In the genomic region with DNA sequence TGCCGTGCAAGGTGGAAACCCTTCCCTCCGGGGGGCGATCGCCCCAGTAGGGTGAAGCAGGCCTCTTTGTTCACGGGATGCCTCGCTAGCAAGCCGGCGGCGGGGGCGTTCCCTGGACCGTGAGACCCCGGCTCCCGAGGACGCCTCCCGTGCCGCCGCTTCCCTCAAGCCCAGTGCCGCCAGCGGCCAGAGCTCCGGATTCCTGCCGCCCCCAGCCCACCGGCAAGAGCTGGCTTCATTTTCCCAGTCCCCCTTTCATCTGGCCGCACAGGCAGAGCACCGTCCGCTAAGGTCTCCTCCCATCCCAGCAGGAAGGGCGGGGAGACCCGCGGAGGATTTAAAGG, we compare ENCODE assay signal across 8 cellular contexts.
A peak's percentile ranks its signal among the peaks of the same experiment; 100 is the strongest.
DNase-seq lines count a peak whose midpoint lies in the region; ATAC-seq and TF ChIP-seq lines count a peak whose summit lies in the region.

No MANE protein-coding gene starts in this region.

- no peaks in the 10 kb centered on the region for H3K9me3 ChIP-seq in effector memory CD4-positive, alpha-beta T cell (ENCODE audit: control insufficient read depth, low read length)

- H3K36me3 ChIP-seq in effector memory CD4-positive, alpha-beta T cell (ENCODE audit: control insufficient read depth, insufficient read depth, low read length): no peaks in the 10 kb centered on the region

- H3K4me1 ChIP-seq in effector memory CD4-positive, alpha-beta T cell (ENCODE audit: control insufficient read depth, insufficient read depth, low read length, poor library complexity, severe bottlenecking): peaks cover 29% of the 10 kb centered on the region

- no peak for TF ChIP-seq CTCF in nephron progenitor cell (IDR thresholded peaks at IDR 0.05)

- H3K27ac ChIP-seq in effector memory CD4-positive, alpha-beta T cell (ENCODE audit: insufficient read depth, low read length, poor library complexity, severe bottlenecking): peak overlapping the region; percentile 83

- ATAC-seq in HG03460 (IDR thresholded peaks at IDR 0.05; ENCODE audit: unreplicated experiment): peak; percentile 6

- DNase-seq in NCI-H748 (lab: John Stamatoyannopoulos, UW; ENCODE audit: unreplicated experiment) (peak; percentile 61), NCI-H748 treated with DMSO at 0.1 percent for 48 hours (lab: John Stamatoyannopoulos, UW) (no peak), nephron progenitor cell (peak; percentile 74), GM19240 (ENCODE audit: insufficient read length, low spot score) (no peak), epidermal melanocyte (ENCODE audit: insufficient read length, low spot score) (no peak)
- peak; percentile 50 for DNase-seq in activated CD4-positive, alpha-beta T cell treated with anti-CD3 and anti-CD28 coated beads, Interleukin-2, amount 50 U/mL, for 1 hour
- DNase-seq in effector memory CD4-positive, alpha-beta T cell: peak; percentile 25 to 36 (median 30)

- H3K4me1 Mint-ChIP-seq in nephron progenitor cell: peaks cover 89% of the 10 kb centered on the region

- peaks cover 9% of the 10 kb centered on the region for H3K27me3 Mint-ChIP-seq in nephron progenitor cell (ENCODE audit: low read depth, poor library complexity)

- H3K27ac Mint-ChIP-seq in nephron progenitor cell: peak overlapping the region; percentile 96

- peak overlapping the region; percentile 90 for H3K4me3 Mint-ChIP-seq in nephron progenitor cell

- H3K4me3 ChIP-seq in effector memory CD4-positive, alpha-beta T cell (ENCODE audit: insufficient read depth, low read depth, low read length, poor library complexity, severe bottlenecking): peak overlapping the region; percentile 70

- no peaks in the 10 kb centered on the region for H3K36me3 Mint-ChIP-seq in nephron progenitor cell (ENCODE audit: low read depth)

- H3K27me3 ChIP-seq in effector memory CD4-positive, alpha-beta T cell (replicated peaks; ENCODE audit: control insufficient read depth, insufficient read depth, low read length, poor library complexity, severe bottlenecking): no peaks in the 10 kb centered on the region

- H3K9me3 Mint-ChIP-seq in nephron progenitor cell: no peaks in the 10 kb centered on the region

Comparison
In these comparisons a context has a peak if more than half of its experiments do, and no peak if none do; other contexts are left out.
1. DNase-seq: peak in NCI-H748 (single experiment), activated CD4-positive, alpha-beta T cell treated with anti-CD3 and anti-CD28 coated beads, Interleukin-2, amount 50 U/mL, for 1 hour (single experiment), effector memory CD4-positive, alpha-beta T cell (3 of 3) and nephron progenitor cell (single experiment); none in NCI-H748 treated with DMSO at 0.1 percent for 48 hours (single experiment), GM19240 (single experiment) and epidermal melanocyte (single experiment).